Comparison of ENCODE assay signal across 22 cellular contexts in genomic region chr7:6180344-6180725, GRCh38.
DNase-seq lines count a peak whose midpoint lies in the region; ATAC-seq and TF ChIP-seq lines count a peak whose summit lies in the region.
"Had no signal": no experiment of that assay in that cellular context is flagged by ENCODE, and none has a peak within 500 bp of the region (broad histone marks: within the 10 kb centered on the region; RNA-seq: fewer than 3 reads in every experiment).

No MANE protein-coding gene starts in this region.

- H4K8ac ChIP-seq in mesendoderm (ENCODE audit: low read depth, low read length): no peak overlapping the region

- no peak overlapping the region for H3K18ac ChIP-seq in mesendoderm (ENCODE audit: low read length)

- no peak overlapping the region for H3K56ac ChIP-seq in mesendoderm (ENCODE audit: low read length)

- no peaks in the 10 kb centered on the region for H3K4me1 ChIP-seq in CD8-positive, alpha-beta memory T cell (ENCODE audit: insufficient read depth, low read length)
- no peaks in the 10 kb centered on the region for H3K4me1 ChIP-seq in mesendoderm (ENCODE audit: control insufficient read depth, low read depth, low read length)
- peaks cover 7 to 31% (median 22%) of the 10 kb centered on the region in 5 donors for H3K4me1 ChIP-seq in subcutaneous abdominal adipose tissue (ENCODE audit: control insufficient read depth in 5 of 5, insufficient read depth in 5 of 5, low read length in 5 of 5)
- H3K4me1 ChIP-seq: HAP-1 had no signal

- H3K27me3 Mint-ChIP-seq in CD8-positive, alpha-beta memory T cell: no peaks in the 10 kb centered on the region

- no peak overlapping the region for H3K4me3 ChIP-seq in CD8-positive, alpha-beta memory T cell (ENCODE audit: low read length)
- H3K4me3 ChIP-seq in mesendoderm (ENCODE audit: low read length) (no peak overlapping the region), subcutaneous abdominal adipose tissue (ENCODE audit: low read depth in 1 of 5, low read length in 5 of 5) (no peak overlapping the region)
- H3K4me3 ChIP-seq: GM23338, HAP-1, K562 had no signal

- peaks cover 0 to 36% (median 4%) of the 10 kb centered on the region in 3 donors for H3K36me3 Mint-ChIP-seq in CD8-positive, alpha-beta memory T cell

- H2BK5ac ChIP-seq in mesendoderm (ENCODE audit: low read length): no peak overlapping the region

- H4K5ac ChIP-seq in mesendoderm (ENCODE audit: low read length): no peak overlapping the region

- no peak overlapping the region for H3K4ac ChIP-seq in mesendoderm (ENCODE audit: low read depth, low read length)

- no peak overlapping the region for H3K4me3 Mint-ChIP-seq in CD8-positive, alpha-beta memory T cell
- H3K4me3 Mint-ChIP-seq: GM23338, HFFc6 had no signal

- ATAC-seq in HG03354 (IDR thresholded peaks at IDR 0.05; ENCODE audit: poor library complexity, severe bottlenecking, unreplicated experiment) (no peak), HG02938 (IDR thresholded peaks at IDR 0.05; ENCODE audit: unreplicated experiment) (no peak)
- ATAC-seq: GM23338, HepG2, K562 had no signal

- no peak overlapping the region for H3K27ac ChIP-seq in CD8-positive, alpha-beta memory T cell (ENCODE audit: low read depth, low read length)
- H3K27ac ChIP-seq in RWPE1 (peak overlapping the region; percentile 17), mesendoderm (ENCODE audit: low read depth, low read length) (no peak overlapping the region), subcutaneous abdominal adipose tissue (ENCODE audit: low read depth, low read length) (peak overlapping the region; percentile 89)

- H2BK120ac ChIP-seq in mesendoderm (ENCODE audit: low read depth, low read length): no peak overlapping the region

- POLR2A ChIA-PET in CD8-positive, alpha-beta memory T cell (lab: Charles Lee): no interaction called here
- POLR2A ChIA-PET in RWPE1 (lab: Yijun Ruan, JAX; ENCODE audit: low non-redundant PET): no interaction called here

- H3K79me1 ChIP-seq in mesendoderm (ENCODE audit: low read length): no peaks in the 10 kb centered on the region

- H3K9me3 ChIP-seq in CD8-positive, alpha-beta memory T cell (ENCODE audit: low read length): no peaks in the 10 kb centered on the region
- no peaks in the 10 kb centered on the region for H3K9me3 ChIP-seq in subcutaneous abdominal adipose tissue (ENCODE audit: control insufficient read depth in 5 of 5, low read length in 5 of 5)
- H3K9me3 ChIP-seq: HAP-1, SK-N-SH had no signal

- no CpG with 5 or more reads among the region's 8 CpGs for WGBS in mesendoderm (ENCODE audit: extremely low coverage, insufficient coverage, low lambda C conversion rate)

- H3K23ac ChIP-seq in mesendoderm (ENCODE audit: low read length): peak overlapping the region; percentile 15

- no peak for TF ChIP-seq CTCF in RWPE1 (conservative IDR thresholded peaks at IDR 0.05; ENCODE audit: low read depth)

- no peaks in the 10 kb centered on the region for H3K79me2 ChIP-seq in mesendoderm (ENCODE audit: control insufficient read depth, insufficient read depth, low read length)

- DNase-seq in CD8-positive, alpha-beta memory T cell: no peak
- DNase-seq in RWPE1 (ENCODE audit: low spot score) (no peak), mesendoderm (no peak), KG1 (lab: John Stamatoyannopoulos, UW) (no peak)
- DNase-seq: DMS153, DND-41, HFFc6, NCI-H1105, NCI-H1436 treated with DMSO at 0.1 percent for 48 hours, NCI-H187 treated with DMSO at 0.1 percent for 48 hours, NCI-H2107, NCI-H524, NCI-H774, SK-N-SH, SW 1271 had no signal

- H3K36me3 ChIP-seq in CD8-positive, alpha-beta memory T cell (ENCODE audit: insufficient read depth, low read length): no peaks in the 10 kb centered on the region
- H3K36me3 ChIP-seq in mesendoderm (ENCODE audit: control insufficient read depth, insufficient read depth, low read length): no peaks in the 10 kb centered on the region
- H3K36me3 ChIP-seq in subcutaneous abdominal adipose tissue (ENCODE audit: control insufficient read depth in 5 of 5, insufficient read depth in 5 of 5, low read length in 5 of 5): peaks cover 0 to 31% (median 21%) of the 10 kb centered on the region in 5 donors
- H3K36me3 ChIP-seq: HAP-1 had no signal

- H3K9ac ChIP-seq in mesendoderm (ENCODE audit: low read length) (no peak overlapping the region), subcutaneous abdominal adipose tissue (ENCODE audit: low read length in 5 of 5) (no peak overlapping the region)
- H3K9ac ChIP-seq: SK-N-SH had no signal

- H2AK5ac ChIP-seq in mesendoderm (ENCODE audit: low read length): no peak overlapping the region

- no peaks in the 10 kb centered on the region for H3K27me3 ChIP-seq in CD8-positive, alpha-beta memory T cell (ENCODE audit: insufficient read depth, low read length, poor library complexity, severe bottlenecking)
- H3K27me3 ChIP-seq in mesendoderm (ENCODE audit: insufficient read depth, low read length, poor library complexity): no peaks in the 10 kb centered on the region
- no peaks in the 10 kb centered on the region for H3K27me3 ChIP-seq in subcutaneous abdominal adipose tissue (ENCODE audit: control insufficient read depth in 5 of 5, insufficient read depth in 4 of 5, low read length in 5 of 5)

- no peak overlapping the region for H2BK15ac ChIP-seq in mesendoderm (replicated peaks; ENCODE audit: low read depth)

- no peak overlapping the region for H3K4me2 ChIP-seq in mesendoderm (ENCODE audit: low read length)
- H3K4me2 ChIP-seq: GM23338, SK-N-SH had no signal

- H3K9me3 Mint-ChIP-seq in CD8-positive, alpha-beta memory T cell: no peaks in the 10 kb centered on the region
- H3K9me3 Mint-ChIP-seq: GM23338, HFFc6 had no signal

- CTCF ChIA-PET in CD8-positive, alpha-beta memory T cell (lab: Charles Lee): no interaction called here
- CTCF ChIA-PET in RWPE1 (lab: Yijun Ruan, JAX): no interaction called here

- peak overlapping the region in 5 of 8 donors; percentile 33 to 95 (median 37) for H3K27ac Mint-ChIP-seq in CD8-positive, alpha-beta memory T cell
- H3K27ac Mint-ChIP-seq: GM23338, HFFc6 had no signal

- H3K4me1 Mint-ChIP-seq in CD8-positive, alpha-beta memory T cell: peaks cover 3 to 16% (median 7%) of the 10 kb centered on the region in 3 donors
- H3K4me1 Mint-ChIP-seq: GM23338 had no signal

Comparison
In these comparisons a context has a peak if more than half of its experiments do, and no peak if none do; other contexts are left out.
1. H3K27ac ChIP-seq: peak in RWPE1 (single experiment) and subcutaneous abdominal adipose tissue (single experiment); none in CD8-positive, alpha-beta memory T cell (single experiment) and mesendoderm (single experiment).